Comparison of ENCODE assay signal across 15 cellular contexts in the genomic region with DNA sequence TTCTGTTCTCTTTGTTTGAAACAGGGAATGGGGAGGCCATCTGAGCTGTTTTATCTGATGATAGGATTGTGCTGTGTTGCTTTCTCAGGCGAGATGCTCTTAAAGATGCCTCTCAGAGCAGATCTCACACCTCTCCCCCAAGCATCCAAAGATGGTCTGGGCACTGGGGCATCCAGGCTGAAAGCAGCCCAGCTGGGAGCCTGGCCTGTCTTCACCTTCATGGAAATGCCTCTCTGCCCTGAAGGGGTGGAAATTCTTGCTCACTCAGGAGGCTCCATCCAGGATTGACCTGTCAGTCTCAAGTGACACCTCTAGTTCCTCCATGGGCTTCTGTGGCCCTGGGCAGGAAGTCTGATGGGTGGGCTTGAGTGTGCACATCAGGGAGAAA.
"Had no signal": no experiment of that assay in that cellular context is flagged by ENCODE, and none has a peak within 500 bp of the region (broad histone marks: within the 10 kb centered on the region; RNA-seq: fewer than 3 reads in every experiment).

No MANE protein-coding gene starts in this region.

- H3K36me3 ChIP-seq: breast epithelium, colonic mucosa, ovary, prostate gland had no signal

- ATAC-seq: left lobe of liver; naive thymus-derived CD8-positive, alpha-beta T cell; stimulated activated naive CD8-positive, alpha-beta T cell treated with anti-CD3 and anti-CD28 coated beads, Interleukin-15, amount 100 ng/mL, for 72 hours had no signal

- H3K9me3 ChIP-seq: breast epithelium, colonic mucosa, ovary, prostate gland, right atrium auricular region, suprapubic skin had no signal

- H3K27me3 ChIP-seq: breast epithelium, colonic mucosa, ovary, right atrium auricular region, suprapubic skin had no signal

- DNase-seq: activated CD4-positive, alpha-beta memory T cell treated with anti-CD3 and anti-CD28 coated beads, Interleukin-2, amount 10 ng/mL, durations not matched to agents 7 days and 5 days; activated CD4-positive, alpha-beta T cell treated with anti-CD3 and anti-CD28 coated beads, Interleukin-2, amount 10 ng/mL, durations not matched to agents 24 days and 14 days; colonic mucosa; naive thymus-derived CD8-positive, alpha-beta T cell; ovary; stimulated activated CD4-positive, alpha-beta T cell treated with anti-CD3 and anti-CD28 coated beads, Interleukin-1b, Interleukin-23, amount 100 ng/mL, for 48 hours; stimulated activated naive CD8-positive, alpha-beta T cell treated with anti-CD3 and anti-CD28 coated beads, Interleukin-15, amount 100 ng/mL, for 72 hours; SW 1271; T-helper 2 cell had no signal

- H3K4me3 ChIP-seq: breast epithelium, colonic mucosa, ovary, prostate gland, right atrium auricular region, SK-N-MC, suprapubic skin had no signal

- H3K27ac ChIP-seq: colonic mucosa, ovary, prostate gland, SK-N-MC, suprapubic skin had no signal

- H3K4me1 ChIP-seq: breast epithelium, colonic mucosa, prostate gland had no signal
